25 cellular contexts compared by ENCODE assay signal in genomic region chr17:82487898-82488297, GRCh38. TPM values are rescaled to one million over a fixed set of nuclear protein-coding genes. Genes with fewer than 3 reads are reported as not detected.
A peak's percentile ranks its signal among the peaks of the same experiment; 100 is the strongest.
DNase-seq lines count a peak whose midpoint lies in the region; ATAC-seq, FAIRE-seq and TF ChIP-seq lines count a peak whose summit lies in the region.
"Had no signal": no experiment of that assay in that cellular context is flagged by ENCODE, and none has a peak within 500 bp of the region (broad histone marks: within the 10 kb centered on the region; RNA-seq: fewer than 3 reads in every experiment).

No MANE protein-coding gene starts in this region.

- H3K4me3 ChIP-seq in K562 (no peak overlapping the region), left lung (no peak overlapping the region), thoracic aorta (no peak overlapping the region)
- H3K4me3 ChIP-seq: neural progenitor cell, prostate gland, smooth muscle cell, testis had no signal

- no peak for TF ChIP-seq POLR2A in K562 (conservative IDR thresholded peaks at IDR 0.05)

- in situ Hi-C loops in K562 (cut with MboI): no loop called here

- no peak; the same call in 2 of the 3 replicates for ATAC-seq in K562
- peak; percentile 93 for ATAC-seq in left lung
- no peak for ATAC-seq in thoracic aorta (ENCODE audit: insufficient number of reproducible peaks, low FRiP score, low read depth)
- ATAC-seq in GM21723 (IDR thresholded peaks at IDR 0.05; ENCODE audit: unreplicated experiment): no peak
- no peak for ATAC-seq in HG03196 (IDR thresholded peaks at IDR 0.05; ENCODE audit: unreplicated experiment)
- ATAC-seq: activated T-helper 17 cell treated with anti-CD3 and anti-CD28 coated beads, Interleukin-2, amount 50 U/mL, for 72 hours; left colon; stimulated activated naive B cell treated with anti-CD40 and anti-IgM and Interleukin-4, amounts not matched to agents 10 μg/mL and 1 μg/mL and 100 μg/mL, for 72 hours had no signal

- no peak overlapping the region for H3K9ac ChIP-seq in K562 (ENCODE audit: insufficient read depth in 1 of 2, low read depth in 2 of 2, low read length in 2 of 2)
- H3K9ac ChIP-seq: KMS-11, neural progenitor cell had no signal

- intact Hi-C loops in K562 (cut with micrococcal nuclease) (no loop called here), left lung (cut with DNase I) (no loop called here)

- CTCF ChIA-PET in K562 (lab: Yijun Ruan, JAX; ENCODE audit: low intra/inter-chr PET ratio): no interaction called here

- H3K4me1 ChIP-seq in K562 (replicated peaks in 1 of 2; ENCODE audit: control insufficient read depth in 2 of 2, insufficient read depth in 2 of 2, low read length in 2 of 2): peaks cover 0 to 31% of the 10 kb centered on the region in 2 experiments; a peak in 2 of 5 replicates
- no peaks in the 10 kb centered on the region for H3K4me1 ChIP-seq in left lung
- peaks cover 0 to 27% of the 10 kb centered on the region in 2 donors for H3K4me1 ChIP-seq in thoracic aorta (ENCODE audit: control insufficient read depth in 1 of 2, low read depth in 2 of 2)
- H3K4me1 ChIP-seq: neural progenitor cell, prostate gland had no signal

- H3K27me3 ChIP-seq in K562 (ENCODE audit: control insufficient read depth in 2 of 2, insufficient read depth in 2 of 2, low read length in 2 of 2) (no peaks in the 10 kb centered on the region), left lung (no peaks in the 10 kb centered on the region), thoracic aorta (replicated peaks; ENCODE audit: insufficient read depth) (no peaks in the 10 kb centered on the region)
- H3K27me3 ChIP-seq: brain microvascular endothelial cell, neural progenitor cell, testis had no signal

- no peak for TF ChIP-seq RAD21 in K562 (CRISPR knock-in tag; conservative IDR thresholded peaks at IDR 0.05 in 1 of 2, IDR thresholded peaks at IDR 0.05 in 1 of 2)

- H3K27ac ChIP-seq in K562 (ENCODE audit: extremely low read depth, low read depth, low read length): no peak overlapping the region
- H3K27ac ChIP-seq in left lung: peak overlapping the region in 1 of 2 donors; percentile 1
- H3K27ac ChIP-seq in thoracic aorta: peak overlapping the region; percentile 88 to 97
- H3K27ac ChIP-seq: brain microvascular endothelial cell, KMS-11, neural progenitor cell, prostate gland, testis had no signal

- peaks cover 4% of the 10 kb centered on the region for H3K9me1 ChIP-seq in K562 (ENCODE audit: control insufficient read depth, insufficient read depth, low read length)

- no peak overlapping the region for H3K4me2 ChIP-seq in K562 (ENCODE audit: insufficient read depth, low read length)
- H3K4me2 ChIP-seq: KMS-11, neural progenitor cell, smooth muscle cell had no signal

- H3K36me3 ChIP-seq in K562 (ENCODE audit: control insufficient read depth, insufficient read depth, low read length) (peaks cover 60% of the 10 kb centered on the region), left lung (peaks cover 0 to 69% of the 10 kb centered on the region in 2 donors), thoracic aorta (peaks cover 34% of the 10 kb centered on the region)
- H3K36me3 ChIP-seq: neural progenitor cell had no signal

- BruUV-seq in K562 (replicated peaks; lab: Mats Ljungman, UMichigan): no TSS peak

- TF ChIP-seq CTCF in K562 (IDR thresholded peaks at IDR 0.05 in 2 of 3, conservative IDR thresholded peaks at IDR 0.05 in 1 of 3; ENCODE audit: insufficient read depth in 2 of 3, low read depth in 1 of 3, low read length in 3 of 3) (no peak), left lung (IDR thresholded peaks at IDR 0.05) (no peak), thoracic aorta (IDR thresholded peaks at IDR 0.05) (no peak)

- WGBS in K562 (ENCODE audit: insufficient coverage, low coverage, missing lambda C conversion rate): 81% methylated on average over 13 of the region's 13 CpGs

- no peak for FAIRE-seq in K562 (lab: Jason Lieb, UNC)
- FAIRE-seq: HTR-8/SVneo had no signal

- no peaks in the 10 kb centered on the region for H3K79me2 ChIP-seq in K562 (ENCODE audit: control insufficient read depth, insufficient read depth, low read length)

- H4K20me1 ChIP-seq in K562 (replicated peaks; ENCODE audit: control insufficient read depth, insufficient read depth, low read length): no peaks in the 10 kb centered on the region

- no peak for TF ChIP-seq EP300 in K562 (IDR thresholded peaks at IDR 0.05; ENCODE audit: low read length)

- H3K9me3 ChIP-seq in K562 (replicated peaks; ENCODE audit: control insufficient read depth, insufficient read depth, low read depth, low read length) (no peaks in the 10 kb centered on the region), left lung (no peaks in the 10 kb centered on the region), thoracic aorta (no peaks in the 10 kb centered on the region)
- H3K9me3 ChIP-seq: prostate gland, testis had no signal

- POLR2A ChIA-PET in K562 (lab: Yijun Ruan, JAX): interaction anchor here (0.6 to 1.3 kb wide), 4 partner anchors 9 to 116 kb away, joined by 3 read pairs; no protein-coding TSS in a partner anchor

- DNase-seq in NCI-H524 (lab: John Stamatoyannopoulos, UW): peak; percentile 45 to 60
- no peak for DNase-seq in NCI-H524 treated with DMSO at 0.1 percent for 48 hours (lab: John Stamatoyannopoulos, UW)
- DNase-seq in K562 (ENCODE audit: extremely low read depth in 1 of 4, low spot score in 3 of 4): no peak
- peak; percentile 76 to 80 for DNase-seq in left lung
- no peak for DNase-seq in thoracic aorta (ENCODE audit: low spot score)
- DNase-seq in stimulated activated CD4-positive, alpha-beta T cell treated with anti-CD3 and anti-CD28 coated beads, Interleukin-4, amount 100 ng/mL, for 4 hours: no peak
- DNase-seq: 8988T; activated CD4-positive, alpha-beta T cell treated with anti-CD3 and anti-CD28 coated beads for 4 hours; brain microvascular endothelial cell; CD8-positive, alpha-beta memory T cell; cortex of kidney; DMS53; left colon; NCI-H774; SHP77; stimulated activated naive B cell treated with anti-CD40 and anti-IgM and Interleukin-4, amounts not matched to agents 10 μg/mL and 1 μg/mL and 100 μg/mL, for 72 hours; testis had no signal

- H2AFZ ChIP-seq in K562 (ENCODE audit: low read depth, low read length): no peak overlapping the region
- H2AFZ ChIP-seq: neural progenitor cell had no signal

RNA-seq across cellular contexts. Expression of gene NARF, which starts 29.4 kb away (rescaled TPM):
- total RNA-seq in K562 (2011; cell fraction: chromatin; rRNA removed; ENCODE audit: low replicate concordance): 547 and 619 TPM in 2 replicates
- 271 and 284 TPM in 2 replicates for total RNA-seq in K562 (2011; cell fraction: nucleolus; rRNA removed)
- total RNA-seq in K562 (2011; cell fraction: nucleoplasm; rRNA removed): 322 TPM in 2 replicates
- total RNA-seq in K562 (2014; rRNA removed) (132 and 145 TPM in 2 replicates), K562 (2014; rRNA removed; fragmentation: Illumina TruSeq; extraction: Trizol) (101 and 104 TPM in 2 replicates), K562 (2015; rRNA removed; fragmentation: Illumina TruSeq; extraction: Trizol) (84.1 and 89.0 TPM in 2 replicates), K562 (2021) (272 and 273 TPM in 2 replicates), left lung (10 to 100 TPM; 38.9 to 52.4 TPM), thoracic aorta (10 to 100 TPM; 77.0 to 86.8 TPM)
- polyA plus RNA-seq in K562 (2011; rRNA removed) (396 and 423 TPM in 2 replicates), K562 (2014; fragmentation: Illumina TruSeq; extraction: Trizol) (218 and 257 TPM in 2 replicates), K562 (2014; fragmentation: Nextera tagmentation; extraction: Ambion mirVana) (100 to 1,000 TPM in 1 of 2 experiments, 10 to 100 TPM in 1; 60.4 to 114 TPM), K562 (2014; rRNA removed) (250 and 261 TPM in 2 replicates)
- polyA plus RNA-seq in K562 (2011; cell fraction: cytosol; rRNA removed): 406 and 485 TPM in 2 replicates
- 513 and 551 TPM in 2 replicates for polyA plus RNA-seq in K562 (2011; cell fraction: nucleus; rRNA removed)
- 317 and 446 TPM in 2 replicates for polyA plus RNA-seq in K562 (2012)
- 234 and 254 TPM in 2 replicates for polyA minus RNA-seq in K562 (2011; rRNA and poly(A)+ RNA removed)
- polyA minus RNA-seq in K562 (2011; cell fraction: cytosol; rRNA and poly(A)+ RNA removed): 143 and 160 TPM in 2 replicates
- 73.8 and 104 TPM in 2 replicates for polyA minus RNA-seq in K562 (2011; cell fraction: nucleus; rRNA and poly(A)+ RNA removed)

RNA-seq across cellular contexts. Expression of gene FOXK2, which starts 31.6 kb away (rescaled TPM):
- total RNA-seq in K562 (2011; cell fraction: chromatin; rRNA removed; ENCODE audit: low replicate concordance): 166 and 251 TPM in 2 replicates
- total RNA-seq in K562 (2011; cell fraction: nucleolus; rRNA removed): 125 and 127 TPM in 2 replicates
- 127 and 131 TPM in 2 replicates for total RNA-seq in K562 (2011; cell fraction: nucleoplasm; rRNA removed)
- total RNA-seq in K562 (2014; rRNA removed) (41.5 and 56.9 TPM in 2 replicates), K562 (2014; rRNA removed; fragmentation: Illumina TruSeq; extraction: Trizol) (41.2 and 44.1 TPM in 2 replicates), K562 (2015; rRNA removed; fragmentation: Illumina TruSeq; extraction: Trizol) (52.0 and 52.4 TPM in 2 replicates), K562 (2021) (86.0 and 93.2 TPM in 2 replicates), left lung (10 to 100 TPM; 50.4 to 57.0 TPM), thoracic aorta (10 to 100 TPM; 34.8 to 85.1 TPM)
- polyA plus RNA-seq in K562 (2011; rRNA removed) (47.2 and 52.2 TPM in 2 replicates), K562 (2014; fragmentation: Illumina TruSeq; extraction: Trizol) (56.1 and 65.8 TPM in 2 replicates), K562 (2014; fragmentation: Nextera tagmentation; extraction: Ambion mirVana) (1 to 10 TPM; 3.0 to 4.2 TPM), K562 (2014; rRNA removed) (39.6 and 41.9 TPM in 2 replicates)
- polyA plus RNA-seq in K562 (2011; cell fraction: cytosol; rRNA removed): 38.3 and 50.0 TPM in 2 replicates
- 35.3 and 49.9 TPM in 2 replicates for polyA plus RNA-seq in K562 (2011; cell fraction: nucleus; rRNA removed)
- 36.6 and 41.2 TPM in 2 replicates for polyA plus RNA-seq in K562 (2012)
- 40.7 and 56.5 TPM in 2 replicates for polyA minus RNA-seq in K562 (2011; rRNA and poly(A)+ RNA removed)
- polyA minus RNA-seq in K562 (2011; cell fraction: cytosol; rRNA and poly(A)+ RNA removed): 73.7 and 76.9 TPM in 2 replicates
- polyA minus RNA-seq in K562 (2011; cell fraction: nucleus; rRNA and poly(A)+ RNA removed): 35.9 and 60.9 TPM in 2 replicates

RNA-seq across cellular contexts. Expression of gene CYBC1, which starts 37.3 kb away (rescaled TPM):
- total RNA-seq in K562 (2011; cell fraction: chromatin; rRNA removed; ENCODE audit: low replicate concordance): 155 and 369 TPM in 2 replicates
- 226 and 254 TPM in 2 replicates for total RNA-seq in K562 (2011; cell fraction: nucleolus; rRNA removed)
- total RNA-seq in K562 (2011; cell fraction: nucleoplasm; rRNA removed): 195 and 197 TPM in 2 replicates
- 51.8 and 54.5 TPM in 2 replicates for total RNA-seq in K562 (2014; rRNA removed)
- total RNA-seq in K562 (2014; rRNA removed; fragmentation: Illumina TruSeq; extraction: Trizol): 29.5 and 35.8 TPM in 2 replicates
- total RNA-seq in K562 (2015; rRNA removed; fragmentation: Illumina TruSeq; extraction: Trizol): 47.8 and 50.1 TPM in 2 replicates
- 71.4 and 71.8 TPM in 2 replicates for total RNA-seq in K562 (2021)
- polyA plus RNA-seq in K562 (2011; rRNA removed): 49.9 TPM in 2 replicates
- polyA plus RNA-seq in K562 (2011; cell fraction: cytosol; rRNA removed): 58.3 and 104 TPM in 2 replicates
- polyA plus RNA-seq in K562 (2011; cell fraction: nucleus; rRNA removed): 149 and 242 TPM in 2 replicates
- polyA plus RNA-seq in K562 (2012): 74.7 and 93.3 TPM in 2 replicates
- 68.5 and 74.8 TPM in 2 replicates for polyA plus RNA-seq in K562 (2014; fragmentation: Illumina TruSeq; extraction: Trizol)
- 1 to 10 TPM; 1.3 to 3.8 TPM for polyA plus RNA-seq in K562 (2014; fragmentation: Nextera tagmentation; extraction: Ambion mirVana)
- polyA plus RNA-seq in K562 (2014; rRNA removed): 64.3 and 64.8 TPM in 2 replicates
- 17.2 and 36.1 TPM in 2 replicates for polyA minus RNA-seq in K562 (2011; rRNA and poly(A)+ RNA removed)
- polyA minus RNA-seq in K562 (2011; cell fraction: cytosol; rRNA and poly(A)+ RNA removed): 32.9 and 43.7 TPM in 2 replicates
- polyA minus RNA-seq in K562 (2011; cell fraction: nucleus; rRNA and poly(A)+ RNA removed): 56.5 and 68.9 TPM in 2 replicates
- 100 to 1,000 TPM in 1 of 2 donors, 10 to 100 TPM in 1; 90.2 to 116 TPM for total RNA-seq in left lung
- total RNA-seq in thoracic aorta: 100 to 1,000 TPM in 1 of 2 donors, 10 to 100 TPM in 1; 84.6 to 178 TPM

Comparison
In these comparisons a context has a peak if more than half of its experiments do, and no peak if none do; other contexts are left out.
1. DNase-seq: peak in NCI-H524 (2 of 2) and left lung (2 of 2); none in NCI-H524 treated with DMSO at 0.1 percent for 48 hours (single experiment), K562 (0 of 4), thoracic aorta (single experiment) and stimulated activated CD4-positive, alpha-beta T cell treated with anti-CD3 and anti-CD28 coated beads, Interleukin-4, amount 100 ng/mL, for 4 hours (0 of 2).